Comparison of ENCODE assay signal across 23 cellular contexts in the genomic region with DNA sequence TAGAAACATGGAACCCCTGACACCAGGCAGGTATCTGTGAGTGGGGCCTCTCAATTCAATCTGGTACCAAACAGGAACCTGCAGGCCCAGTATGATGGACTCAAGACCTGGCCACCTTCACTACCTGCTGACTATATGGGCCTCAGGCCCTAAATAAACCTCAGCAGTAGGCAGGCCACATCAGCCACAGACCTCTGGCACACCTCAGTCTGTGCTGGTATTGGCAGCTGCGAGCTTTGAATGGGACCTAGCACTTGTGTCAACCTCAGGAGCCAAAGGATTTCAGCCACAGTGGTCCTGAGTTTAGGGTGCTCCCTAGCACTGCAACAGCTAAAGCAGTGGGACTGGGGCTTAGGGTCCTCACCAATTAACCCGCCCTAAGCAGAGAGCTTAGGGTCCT.
"Had no signal": no experiment of that assay in that cellular context is flagged by ENCODE, and none has a peak within 500 bp of the region (broad histone marks: within the 10 kb centered on the region; RNA-seq: fewer than 3 reads in every experiment).

No MANE protein-coding gene starts in this region.

- ATAC-seq: activated T-helper 17 cell treated with anti-CD3 and anti-CD28 coated beads, Interleukin-2, amount 50 U/mL, for 72 hours; PC-3; T-cell had no signal

- H3K4me1 Mint-ChIP-seq: activated CD4-positive, alpha-beta memory T cell treated with anti-CD3 and anti-CD28 coated beads, Interleukin-2, amount 10 ng/mL, durations not matched to agents 7 days and 5 days; activated naive CD4-positive, alpha-beta T cell treated with anti-CD3 and anti-CD28 coated beads, Interleukin-2, amount 10 ng/mL, durations not matched to agents 7 days and 5 days; activated naive CD8-positive, alpha-beta T cell treated with anti-CD3 and anti-CD28 coated beads for 36 hours; activated T-helper 17 cell treated with anti-CD3 and anti-CD28 coated beads, Interleukin-2, amount 50 U/mL, for 72 hours; T-cell had no signal

- H3K27me3 ChIP-seq: brain microvascular endothelial cell, cardiac muscle cell, MG63 had no signal

- H3K4me3 ChIP-seq: cardiac muscle cell, MG63 had no signal

- H3K4me3 Mint-ChIP-seq: activated CD4-positive, alpha-beta memory T cell treated with anti-CD3 and anti-CD28 coated beads, Interleukin-2, amount 10 ng/mL, durations not matched to agents 7 days and 5 days; activated naive CD4-positive, alpha-beta T cell treated with anti-CD3 and anti-CD28 coated beads, Interleukin-2, amount 10 ng/mL, durations not matched to agents 7 days and 5 days; activated naive CD8-positive, alpha-beta T cell treated with anti-CD3 and anti-CD28 coated beads for 36 hours; activated T-helper 17 cell treated with anti-CD3 and anti-CD28 coated beads, Interleukin-2, amount 50 U/mL, for 72 hours; T-cell had no signal

- H3K36me3 Mint-ChIP-seq: activated naive CD4-positive, alpha-beta T cell treated with anti-CD3 and anti-CD28 coated beads, Interleukin-2, amount 10 ng/mL, durations not matched to agents 7 days and 5 days; activated naive CD8-positive, alpha-beta T cell treated with anti-CD3 and anti-CD28 coated beads for 36 hours; T-cell had no signal

- H3K36me3 ChIP-seq: brain microvascular endothelial cell, cardiac muscle cell, MG63 had no signal

- H3K27me3 Mint-ChIP-seq: activated CD4-positive, alpha-beta memory T cell treated with anti-CD3 and anti-CD28 coated beads, Interleukin-2, amount 10 ng/mL, durations not matched to agents 7 days and 5 days; activated naive CD4-positive, alpha-beta T cell treated with anti-CD3 and anti-CD28 coated beads, Interleukin-2, amount 10 ng/mL, durations not matched to agents 7 days and 5 days; activated naive CD8-positive, alpha-beta T cell treated with anti-CD3 and anti-CD28 coated beads for 36 hours; T-cell had no signal

- H3K27ac ChIP-seq: brain microvascular endothelial cell, cardiac muscle cell, VCaP had no signal

- H3K27ac Mint-ChIP-seq: activated CD4-positive, alpha-beta memory T cell treated with anti-CD3 and anti-CD28 coated beads, Interleukin-2, amount 10 ng/mL, durations not matched to agents 7 days and 5 days; activated naive CD4-positive, alpha-beta T cell treated with anti-CD3 and anti-CD28 coated beads, Interleukin-2, amount 10 ng/mL, durations not matched to agents 7 days and 5 days; activated naive CD8-positive, alpha-beta T cell treated with anti-CD3 and anti-CD28 coated beads for 36 hours; activated T-helper 17 cell treated with anti-CD3 and anti-CD28 coated beads, Interleukin-2, amount 50 U/mL, for 72 hours; T-cell had no signal

- DNase-seq: activated CD4-positive, alpha-beta memory T cell treated with anti-CD3 and anti-CD28 coated beads, Interleukin-2, amount 10 ng/mL, durations not matched to agents 7 days and 5 days; activated CD4-positive, alpha-beta T cell treated with anti-CD3 and anti-CD28 coated beads, Interleukin-2, amount 50 U/mL, for 1 hour; activated CD4-positive, CD25-positive, alpha-beta regulatory T cell; activated gamma-delta T cell treated with Interleukin-2 at 50 U/mL for 16 hours; activated naive CD4-positive, alpha-beta T cell treated with anti-CD3 and anti-CD28 coated beads, Interleukin-2, amount 10 ng/mL, durations not matched to agents 7 days and 5 days; activated naive CD8-positive, alpha-beta T cell treated with anti-CD3 and anti-CD28 coated beads for 36 hours; activated T-cell treated with anti-CD3 and anti-CD28 coated beads for 4 hours; activated T-cell treated with anti-CD3 and anti-CD28 coated beads, Interleukin-2, amount 50 U/mL, for 48 hours; brain microvascular endothelial cell; MG63; NCI-H1105; NCI-H1436; NCI-H1694 treated with DMSO at 0.1 percent for 48 hours; NCI-H2081; NCI-H510A treated with DMSO at 0.1 percent for 48 hours; NCI-H69; PC-3; SHP77; T-cell; T-helper 2 cell had no signal
